8 cellular contexts compared by ENCODE assay signal in the genomic region with DNA sequence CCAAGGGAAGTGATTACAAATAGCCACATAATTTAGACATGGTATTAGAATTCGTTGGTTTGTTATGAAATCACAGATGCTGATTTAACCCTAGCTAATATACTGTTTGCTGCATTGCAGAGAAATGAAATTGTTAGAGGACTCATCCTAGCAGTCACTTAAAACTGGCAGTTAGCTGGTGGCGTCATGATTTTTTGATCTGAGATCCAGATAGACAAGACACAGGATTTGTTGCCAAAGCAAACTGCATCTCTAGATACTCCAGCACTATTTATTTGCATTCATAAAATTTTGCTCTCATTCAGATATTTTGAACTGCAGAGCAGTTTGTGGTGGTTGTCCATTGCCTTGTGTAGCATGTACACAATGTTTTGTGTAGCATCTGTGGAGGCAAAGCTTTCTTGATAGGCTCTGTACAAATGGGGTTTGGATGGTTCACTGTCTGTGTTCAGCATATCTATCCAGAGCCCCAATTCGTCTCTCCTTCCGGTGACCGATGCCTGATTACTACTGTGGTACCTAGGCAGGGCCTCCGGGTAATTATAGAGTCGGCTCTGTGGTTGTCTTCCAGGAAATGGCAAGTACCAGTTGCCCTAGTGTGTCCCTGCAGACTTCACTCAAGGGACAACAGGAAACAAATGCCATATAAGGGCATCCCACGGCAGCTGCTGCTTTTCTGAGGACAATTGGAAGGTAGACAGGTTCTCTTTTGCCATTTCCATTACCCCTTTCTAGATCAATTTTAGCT. TPM values are rescaled to one million over a fixed set of nuclear protein-coding genes. Genes with fewer than 3 reads are reported as not detected.
DNase-seq lines count a peak whose midpoint lies in the region; ATAC-seq and TF ChIP-seq lines count a peak whose summit lies in the region.

No MANE protein-coding gene starts in this region.

- TF ChIP-seq POLR2A in erythroblast (IDR thresholded peaks at IDR 0.05; ENCODE audit: low read length) = no peak

- POLR2A ChIA-PET in CD4-positive, alpha-beta memory T cell (lab: Charles Lee; ENCODE audit: partially characterized antibody) = no interaction called here

- no peaks in the 10 kb centered on the region for H3K27me3 ChIP-seq in CD4-positive, alpha-beta memory T cell (ENCODE audit: insufficient read depth, low read length)

- ATAC-seq in GM19395 (IDR thresholded peaks at IDR 0.05; ENCODE audit: unreplicated experiment) = peak; percentile 100
- ATAC-seq in HG03196 (IDR thresholded peaks at IDR 0.05; ENCODE audit: unreplicated experiment) = peak; percentile 100
- peak; percentile 82 to 86 for ATAC-seq in activated T-cell treated with anti-CD3 and anti-CD28 coated beads, Interleukin-2, amount 50 U/mL, for 72 hours (replicated peaks in 1 of 2)

- intact Hi-C loops in CD4-positive, alpha-beta memory T cell (cut with micrococcal nuclease) = no loop called here

- H3K27ac ChIP-seq in CD4-positive, alpha-beta memory T cell (ENCODE audit: low read depth, low read length) = no peak overlapping the region

- no peaks in the 10 kb centered on the region for H3K9me3 Mint-ChIP-seq in CD4-positive, alpha-beta memory T cell
- H3K9me3 Mint-ChIP-seq in activated T-cell treated with anti-CD3 and anti-CD28 coated beads, Interleukin-2, amount 50 U/mL, for 72 hours = peaks cover 2 to 4% of the 10 kb centered on the region in 2 donors

- H3K36me3 ChIP-seq in CD4-positive, alpha-beta memory T cell (ENCODE audit: insufficient read depth, low read length) = no peaks in the 10 kb centered on the region

- peaks cover 0 to 1% of the 10 kb centered on the region in 2 donors for H3K27me3 Mint-ChIP-seq in CD4-positive, alpha-beta memory T cell
- H3K27me3 Mint-ChIP-seq in activated T-cell treated with anti-CD3 and anti-CD28 coated beads, Interleukin-2, amount 50 U/mL, for 72 hours (ENCODE audit: low read depth) = no peaks in the 10 kb centered on the region

- H3K9me3 ChIP-seq in CD4-positive, alpha-beta memory T cell (ENCODE audit: control insufficient read depth in 1 of 2, low read length in 2 of 2) = no peaks in the 10 kb centered on the region

- peaks cover 17% of the 10 kb centered on the region for H3K4me1 ChIP-seq in CD4-positive, alpha-beta memory T cell (ENCODE audit: insufficient read depth, low read length)

- H3K4me3 Mint-ChIP-seq in CD4-positive, alpha-beta memory T cell = peak overlapping the region in 6 of 8 donors; percentile 9 to 64 (median 44)
- H3K4me3 Mint-ChIP-seq in activated T-cell treated with anti-CD3 and anti-CD28 coated beads, Interleukin-2, amount 50 U/mL, for 72 hours = peak overlapping the region; percentile 54 to 65

- H3K4me3 ChIP-seq in CD4-positive, alpha-beta memory T cell (ENCODE audit: low read length in 2 of 2) = no peak overlapping the region

- H3K27ac Mint-ChIP-seq in CD4-positive, alpha-beta memory T cell = peak overlapping the region in 3 of 7 donors; percentile 29 to 78 (median 31)
- peak overlapping the region; percentile 50 for H3K27ac Mint-ChIP-seq in activated T-cell treated with anti-CD3 and anti-CD28 coated beads, Interleukin-2, amount 50 U/mL, for 72 hours

- CTCF ChIA-PET in CD4-positive, alpha-beta memory T cell (lab: Charles Lee; ENCODE audit: partially characterized antibody) = interaction anchor here (0.7 to 0.9 kb wide), 2 partner anchors 11 to 166 kb away, joined by 3 read pairs; no protein-coding TSS in a partner anchor

- peak; percentile 48 to 53 (median 52) for DNase-seq in CD4-positive, alpha-beta memory T cell
- DNase-seq in NCI-H774 (lab: John Stamatoyannopoulos, UW) = peak; percentile 51
- DNase-seq in activated T-cell treated with anti-CD3 and anti-CD28 coated beads, Interleukin-2, amount 50 U/mL, for 72 hours = peak; percentile 55 to 62
- DNase-seq in stimulated activated CD4-positive, alpha-beta T cell treated with anti-CD3 and anti-CD28 coated beads, Interleukin-12 subunit alpha, Interleukin-12 subunit beta, amount 100 ng/mL, for 24 hours (ENCODE audit: low read depth in 2 of 2) = peak; percentile 1 to 4
- DNase-seq in NCI-H128 (lab: John Stamatoyannopoulos, UW; ENCODE audit: unreplicated experiment) = no peak
- no peak for DNase-seq in erythroblast (lab: John Stamatoyannopoulos, UW)

- peaks cover 7 to 22% (median 16%) of the 10 kb centered on the region in 4 donors for H3K4me1 Mint-ChIP-seq in CD4-positive, alpha-beta memory T cell
- H3K4me1 Mint-ChIP-seq in activated T-cell treated with anti-CD3 and anti-CD28 coated beads, Interleukin-2, amount 50 U/mL, for 72 hours (ENCODE audit: low read depth) = peaks cover 28% of the 10 kb centered on the region

- no peaks in the 10 kb centered on the region for H3K36me3 Mint-ChIP-seq in CD4-positive, alpha-beta memory T cell
- H3K36me3 Mint-ChIP-seq in activated T-cell treated with anti-CD3 and anti-CD28 coated beads, Interleukin-2, amount 50 U/mL, for 72 hours (ENCODE audit: insufficient read depth in 2 of 2) = no peaks in the 10 kb centered on the region

RNA-seq across cellular contexts. Expression of a gene that starts 30.1 kb away (rescaled TPM):
- total RNA-seq in CD4-positive, alpha-beta memory T cell = not detected
- not detected for polyA plus RNA-seq in CD4-positive, alpha-beta memory T cell
- not detected for total RNA-seq in activated T-cell treated with anti-CD3 and anti-CD28 coated beads, Interleukin-2, amount 50 U/mL, for 72 hours

RNA-seq across cellular contexts. Expression of a gene that starts 49.1 kb away (rescaled TPM):
- total RNA-seq in CD4-positive, alpha-beta memory T cell = not detected
- not detected for polyA plus RNA-seq in CD4-positive, alpha-beta memory T cell
- not detected for total RNA-seq in activated T-cell treated with anti-CD3 and anti-CD28 coated beads, Interleukin-2, amount 50 U/mL, for 72 hours

Comparison
In these comparisons a context has a peak if more than half of its experiments do, and no peak if none do; other contexts are left out.
1. DNase-seq: peak in CD4-positive, alpha-beta memory T cell (5 of 5), NCI-H774 (single experiment), activated T-cell treated with anti-CD3 and anti-CD28 coated beads, Interleukin-2, amount 50 U/mL, for 72 hours (2 of 2) and stimulated activated CD4-positive, alpha-beta T cell treated with anti-CD3 and anti-CD28 coated beads, Interleukin-12 subunit alpha, Interleukin-12 subunit beta, amount 100 ng/mL, for 24 hours (2 of 2); none in NCI-H128 (single experiment) and erythroblast (0 of 2).
2. Peak in every context shown above with its lines, with median percentiles within 50 percentile points of each other: ATAC-seq.